ENCODE assay signal across 21 cellular contexts in the genomic region with DNA sequence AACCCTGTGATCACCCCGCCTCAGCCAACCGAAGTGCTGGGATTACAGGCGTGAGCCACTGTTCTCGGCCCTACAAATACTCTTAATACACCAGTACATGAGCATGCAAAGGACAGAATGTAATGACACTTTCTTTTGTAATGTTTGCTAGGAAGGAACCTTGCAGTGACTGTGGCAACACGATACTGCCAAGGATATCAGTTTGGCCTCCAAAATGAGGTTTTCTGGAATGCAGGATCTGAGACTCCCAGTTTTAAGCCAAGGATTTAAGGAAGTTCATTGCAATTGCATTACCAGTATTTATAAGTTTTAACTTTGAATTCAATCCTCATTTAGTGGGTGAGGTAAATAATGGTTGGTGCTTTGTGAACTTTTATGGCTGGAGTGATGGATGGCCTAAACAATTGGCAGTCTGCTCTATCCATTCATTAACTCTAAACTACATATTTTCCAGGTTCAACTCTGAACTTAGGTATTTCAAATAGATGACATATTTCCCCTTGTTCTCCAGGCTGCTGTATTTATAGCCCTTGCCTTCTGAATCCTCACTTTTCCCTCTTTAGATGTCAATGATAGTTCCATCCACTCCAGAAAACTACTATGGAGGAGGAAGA.
"Had no signal": no experiment of that assay in that cellular context is flagged by ENCODE, and none has a peak within 500 bp of the region (broad histone marks: within the 10 kb centered on the region; RNA-seq: fewer than 3 reads in every experiment).

No MANE protein-coding gene starts in this region.

- H3K27me3 Mint-ChIP-seq: activated naive CD4-positive, alpha-beta T cell treated with anti-CD3 and anti-CD28 coated beads, Interleukin-2, amount 10 ng/mL, durations not matched to agents 7 days and 5 days had no signal

- H3K27ac Mint-ChIP-seq: activated CD8-positive, alpha-beta T cell treated with anti-CD3 and anti-CD28 coated beads for 36 hours; activated naive CD4-positive, alpha-beta T cell treated with anti-CD3 and anti-CD28 coated beads, Interleukin-2, amount 10 ng/mL, durations not matched to agents 7 days and 5 days; activated naive CD8-positive, alpha-beta T cell treated with anti-CD3 and anti-CD28 coated beads for 36 hours; activated T-cell treated with anti-CD3 and anti-CD28 coated beads, Interleukin-2, amount 50 U/mL, for 72 hours; activated T-helper 2 cell treated with anti-CD3 and anti-CD28 coated beads, Interferon-gamma antibody, Interleukin-2, Interleukin-4, amounts not matched to agents 10 μg/mL and 5 μg/mL and 100 μg/mL, durations not matched to agents 14 hours and 24 hours and 36 hours; T-helper 1 cell treated with Interleukin-12 subunit alpha and Interleukin-12 subunit beta and Interleukin-4 antibody, amounts not matched to agents 30 μg/mL and 1 μg/mL, for 36 hours had no signal

- H3K4me3 Mint-ChIP-seq: activated CD8-positive, alpha-beta T cell treated with anti-CD3 and anti-CD28 coated beads for 36 hours; activated naive CD4-positive, alpha-beta T cell treated with anti-CD3 and anti-CD28 coated beads, Interleukin-2, amount 10 ng/mL, durations not matched to agents 7 days and 5 days; activated naive CD8-positive, alpha-beta T cell treated with anti-CD3 and anti-CD28 coated beads for 36 hours; activated T-cell treated with anti-CD3 and anti-CD28 coated beads, Interleukin-2, amount 50 U/mL, for 72 hours; T-helper 1 cell treated with Interleukin-12 subunit alpha and Interleukin-12 subunit beta and Interleukin-4 antibody, amounts not matched to agents 30 μg/mL and 1 μg/mL, for 36 hours had no signal

- H3K4me1 Mint-ChIP-seq: activated naive CD4-positive, alpha-beta T cell treated with anti-CD3 and anti-CD28 coated beads, Interleukin-2, amount 10 ng/mL, durations not matched to agents 7 days and 5 days; activated naive CD8-positive, alpha-beta T cell treated with anti-CD3 and anti-CD28 coated beads for 36 hours had no signal

- H3K36me3 Mint-ChIP-seq: activated naive CD4-positive, alpha-beta T cell treated with anti-CD3 and anti-CD28 coated beads, Interleukin-2, amount 10 ng/mL, durations not matched to agents 7 days and 5 days; activated naive CD8-positive, alpha-beta T cell treated with anti-CD3 and anti-CD28 coated beads for 36 hours had no signal

- ATAC-seq: activated CD4-positive, CD25-positive, alpha-beta regulatory T cell treated with anti-CD3 and anti-CD28 coated beads, Interleukin-2, amount 50 U/mL, for 24 hours; activated CD8-positive, alpha-beta T cell treated with anti-CD3 and anti-CD28 coated beads for 36 hours; activated T-cell treated with anti-CD3 and anti-CD28 coated beads, Interleukin-2, amount 50 U/mL, for 72 hours had no signal

- DNase-seq: activated CD4-positive, alpha-beta T cell treated with anti-CD3 and anti-CD28 coated beads for 4 hours; activated CD8-positive, alpha-beta memory T cell treated with anti-CD3 and anti-CD28 coated beads, Interleukin-2, amount 50 U/mL, for 4 hours; activated CD8-positive, alpha-beta T cell treated with anti-CD3 and anti-CD28 coated beads for 36 hours; activated gamma-delta T cell treated with Interleukin-2 at 50 U/mL for 16 hours; activated naive CD4-positive, alpha-beta T cell treated with anti-CD3 and anti-CD28 coated beads, Interleukin-2, amount 10 ng/mL, durations not matched to agents 7 days and 5 days; activated naive CD8-positive, alpha-beta T cell treated with anti-CD3 and anti-CD28 coated beads for 36 hours; activated T-cell treated with anti-CD3 and anti-CD28 coated beads, Interleukin-2, amount 50 U/mL, for 72 hours; central memory CD4-positive, alpha-beta T cell; Karpas-422; NCI-H1048; NCI-H146; NCI-H187 treated with DMSO at 0.1 percent for 48 hours; NCI-H2107; NCI-H2171 treated with DMSO at 0.1 percent for 48 hours; NCI-H345; NCI-H510A; NCI-H526 treated with DMSO at 0.1 percent for 48 hours; SHP77 treated with DMSO at 0.1 percent for 48 hours had no signal

- H3K9me3 Mint-ChIP-seq: activated CD8-positive, alpha-beta T cell treated with anti-CD3 and anti-CD28 coated beads for 36 hours; activated naive CD4-positive, alpha-beta T cell treated with anti-CD3 and anti-CD28 coated beads, Interleukin-2, amount 10 ng/mL, durations not matched to agents 7 days and 5 days; activated naive CD8-positive, alpha-beta T cell treated with anti-CD3 and anti-CD28 coated beads for 36 hours; activated T-helper 2 cell treated with anti-CD3 and anti-CD28 coated beads, Interferon-gamma antibody, Interleukin-2, Interleukin-4, amounts not matched to agents 10 μg/mL and 5 μg/mL and 100 μg/mL, durations not matched to agents 14 hours and 24 hours and 36 hours; T-helper 1 cell treated with Interleukin-12 subunit alpha and Interleukin-12 subunit beta and Interleukin-4 antibody, amounts not matched to agents 30 μg/mL and 1 μg/mL, for 36 hours had no signal
